In genomic region chr2:127425540-127426490, GRCh38 we compare ENCODE assay signal across 24 cellular contexts. TPM values are rescaled to one million over a fixed set of nuclear protein-coding genes. Genes with fewer than 3 reads are reported as not detected.
"Had no signal": no experiment of that assay in that cellular context is flagged by ENCODE, and none has a peak within 500 bp of the region (broad histone marks: within the 10 kb centered on the region; RNA-seq: fewer than 3 reads in every experiment).

No MANE protein-coding gene starts in this region.

- H3K4me3 ChIP-seq: ascending aorta had no signal

- H3K9me3 Mint-ChIP-seq: activated naive CD4-positive, alpha-beta T cell treated with anti-CD3 and anti-CD28 coated beads, Interleukin-2, amount 50 U/mL, for 72 hours; activated naive CD8-positive, alpha-beta T cell treated with anti-CD3 and anti-CD28 coated beads, Interleukin-2, amount 50 U/mL, for 24 hours; activated T-cell treated with anti-CD3 and anti-CD28 coated beads, Interleukin-2, amount 50 U/mL, for 72 hours; activated T-helper 2 cell treated with anti-CD3 and anti-CD28 coated beads, Interferon-gamma antibody, Interleukin-2, Interleukin-4, amounts not matched to agents 10 μg/mL and 5 μg/mL and 100 μg/mL, durations not matched to agents 14 hours and 24 hours and 36 hours; central memory CD8-positive, alpha-beta T cell had no signal

- DNase-seq: activated CD4-positive, alpha-beta T cell treated with anti-CD3 and anti-CD28 coated beads for 36 hours; activated CD4-positive, alpha-beta T cell treated with anti-CD3 and anti-CD28 coated beads, Interleukin-2, amount 50 U/mL, for 1 hour; activated gamma-delta T cell treated with Interleukin-2 at 50 U/mL for 16 hours; activated naive CD8-positive, alpha-beta T cell treated with anti-CD3 and anti-CD28 coated beads, Interleukin-2, amount 50 U/mL, for 24 hours; activated T-cell treated with anti-CD3 and anti-CD28 coated beads, Interleukin-2, amount 50 U/mL, for 72 hours; amniotic stem cell; IMR-90; KG1; NCI-H1092; NCI-H1417; NCI-H1930; NCI-H2171; NCI-H2227 treated with DMSO at 0.1 percent for 48 hours; NCI-H446 treated with DMSO at 0.1 percent for 48 hours; NCI-H524 treated with DMSO at 0.1 percent for 48 hours; NCI-H82; SIG-M5; T-helper 17 cell; T-helper 9 cell had no signal

- H3K36me3 Mint-ChIP-seq: activated naive CD4-positive, alpha-beta T cell treated with anti-CD3 and anti-CD28 coated beads, Interleukin-2, amount 50 U/mL, for 72 hours had no signal

- H3K27ac Mint-ChIP-seq: activated CD4-positive, alpha-beta T cell treated with anti-CD3 and anti-CD28 coated beads for 36 hours; activated naive CD4-positive, alpha-beta T cell treated with anti-CD3 and anti-CD28 coated beads, Interleukin-2, amount 50 U/mL, for 72 hours; activated naive CD8-positive, alpha-beta T cell treated with anti-CD3 and anti-CD28 coated beads, Interleukin-2, amount 50 U/mL, for 24 hours; activated T-cell treated with anti-CD3 and anti-CD28 coated beads, Interleukin-2, amount 50 U/mL, for 72 hours; activated T-helper 2 cell treated with anti-CD3 and anti-CD28 coated beads, Interferon-gamma antibody, Interleukin-2, Interleukin-4, amounts not matched to agents 10 μg/mL and 5 μg/mL and 100 μg/mL, durations not matched to agents 14 hours and 24 hours and 36 hours; T-helper 17 cell had no signal

- H3K4me3 Mint-ChIP-seq: activated CD4-positive, alpha-beta T cell treated with anti-CD3 and anti-CD28 coated beads for 36 hours; activated naive CD8-positive, alpha-beta T cell treated with anti-CD3 and anti-CD28 coated beads, Interleukin-2, amount 50 U/mL, for 24 hours; activated T-cell treated with anti-CD3 and anti-CD28 coated beads, Interleukin-2, amount 50 U/mL, for 72 hours; central memory CD8-positive, alpha-beta T cell; T-helper 17 cell had no signal

- H3K27ac ChIP-seq: ascending aorta had no signal

- H3K9me3 ChIP-seq: ascending aorta had no signal

- H3K4me1 Mint-ChIP-seq: central memory CD8-positive, alpha-beta T cell had no signal

- ATAC-seq: activated CD4-positive, alpha-beta T cell treated with anti-CD3 and anti-CD28 coated beads for 36 hours; activated naive CD4-positive, alpha-beta T cell treated with anti-CD3 and anti-CD28 coated beads, Interleukin-2, amount 50 U/mL, for 72 hours; activated naive CD8-positive, alpha-beta T cell treated with anti-CD3 and anti-CD28 coated beads, Interleukin-2, amount 50 U/mL, for 24 hours; activated T-cell treated with anti-CD3 and anti-CD28 coated beads, Interleukin-2, amount 50 U/mL, for 72 hours; T-helper 17 cell had no signal

- H3K36me3 ChIP-seq: ascending aorta had no signal

RNA-seq across cellular contexts. Expression of gene PROC, which starts 7.6 kb away (rescaled TPM):
- total RNA-seq: activated CD4-positive, alpha-beta T cell treated with anti-CD3 and anti-CD28 coated beads for 36 hours; activated naive CD4-positive, alpha-beta T cell treated with anti-CD3 and anti-CD28 coated beads, Interleukin-2, amount 50 U/mL, for 72 hours; activated T-helper 2 cell treated with anti-CD3 and anti-CD28 coated beads, Interferon-gamma antibody, Interleukin-2, Interleukin-4, amounts not matched to agents 10 μg/mL and 5 μg/mL and 100 μg/mL, durations not matched to agents 14 hours and 24 hours and 36 hours; ascending aorta; IMR-90; LHCN-M2; T-helper 17 cell had no signal
